In the genomic region with DNA sequence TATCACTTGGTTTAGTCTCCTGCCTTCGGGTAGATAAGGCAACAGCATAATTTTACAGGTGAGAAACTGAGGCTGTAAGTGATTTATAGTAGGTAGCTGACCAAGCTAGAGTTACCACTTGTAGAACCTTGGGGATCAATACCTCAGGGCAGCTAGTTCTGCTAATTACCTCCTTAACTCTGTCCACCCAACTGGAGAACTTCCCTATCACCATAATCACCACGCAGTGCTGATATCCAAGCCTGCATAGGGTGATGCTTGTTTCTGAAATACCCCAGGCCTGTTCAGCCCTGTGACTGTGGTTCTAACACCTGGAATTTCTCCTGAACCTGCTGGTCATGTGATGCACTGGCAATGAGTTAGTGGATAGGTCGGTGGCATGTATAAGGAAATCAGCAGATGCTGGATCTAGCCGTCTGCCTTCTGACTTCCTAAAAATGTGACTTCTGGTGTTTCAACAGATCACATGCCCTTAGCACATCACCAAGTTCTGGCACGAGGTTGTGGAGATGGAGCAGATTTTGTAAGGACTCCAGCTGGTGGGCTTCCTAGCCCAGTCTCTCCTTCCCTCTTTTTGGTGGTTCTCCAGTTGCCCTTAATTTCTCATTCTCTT, we compare ENCODE assay signal across 23 cellular contexts. TPM values are rescaled to one million over a fixed set of nuclear protein-coding genes. Genes with fewer than 3 reads are reported as not detected.
DNase-seq lines count a peak whose midpoint lies in the region; ATAC-seq, FAIRE-seq and TF ChIP-seq lines count a peak whose summit lies in the region.
"Had no signal": no experiment of that assay in that cellular context is flagged by ENCODE, and none has a peak within 500 bp of the region (broad histone marks: within the 10 kb centered on the region; RNA-seq: fewer than 3 reads in every experiment).

No MANE protein-coding gene starts in this region.

- no peak overlapping the region for H3K9ac ChIP-seq in K562 (ENCODE audit: insufficient read depth in 1 of 2, low read depth in 2 of 2, low read length in 2 of 2)
- H3K9ac ChIP-seq: GM23248 had no signal

- POLR2A ChIA-PET in K562 (lab: Yijun Ruan, JAX), result no interaction called here

- H3K27me3 ChIP-seq in K562 (ENCODE audit: control insufficient read depth in 2 of 2, insufficient read depth in 2 of 2, low read length in 2 of 2) (no peaks in the 10 kb centered on the region), SJCRH30 (no peaks in the 10 kb centered on the region)
- H3K27me3 ChIP-seq: breast epithelium had no signal

- peak overlapping the region; percentile 27 for H2AFZ ChIP-seq in K562 (ENCODE audit: low read depth, low read length)
- H2AFZ ChIP-seq: GM23248 had no signal

- no peaks in the 10 kb centered on the region for H3K9me1 ChIP-seq in K562 (ENCODE audit: control insufficient read depth, insufficient read depth, low read length)

- H3K36me3 ChIP-seq in K562 (ENCODE audit: control insufficient read depth, insufficient read depth, low read length), result no peaks in the 10 kb centered on the region
- H3K36me3 ChIP-seq in SJCRH30, result no peaks in the 10 kb centered on the region
- H3K36me3 ChIP-seq: breast epithelium, thoracic aorta had no signal

- peaks cover 14 to 34% of the 10 kb centered on the region in 2 experiments for H3K4me1 ChIP-seq in K562 (replicated peaks in 1 of 2; ENCODE audit: control insufficient read depth in 2 of 2, insufficient read depth in 2 of 2, low read length in 2 of 2)
- H3K4me1 ChIP-seq in SJCRH30, result peaks cover 13% of the 10 kb centered on the region
- H3K4me1 ChIP-seq: breast epithelium had no signal

- no peak overlapping the region for H3K4me3 ChIP-seq in K562
- no peak overlapping the region for H3K4me3 ChIP-seq in SJCRH30
- H3K4me3 ChIP-seq: breast epithelium, GM23248, thoracic aorta had no signal

- BruUV-seq in K562 (replicated peaks; lab: Mats Ljungman, UMichigan), result no TSS peak

- WGBS in K562 (ENCODE audit: insufficient coverage, low coverage, missing lambda C conversion rate), result 22% methylated on average over 5 of the region's 5 CpGs

- H3K4me2 ChIP-seq in K562 (ENCODE audit: insufficient read depth, low read length), result no peak overlapping the region

- intact Hi-C loops in K562 (cut with micrococcal nuclease) (no loop called here), posterior vena cava (cut with DNase I) (no loop called here)

- DNase-seq in GF-D8 (lab: John Stamatoyannopoulos, UW) (peak; percentile 68), MV-4-11 (lab: John Stamatoyannopoulos, UW) (peak; percentile 84), K562 (ENCODE audit: extremely low read depth in 1 of 4, low spot score in 3 of 4) (peak in 1 of 4 experiments; percentile 11), posterior vena cava (ENCODE audit: low spot score) (peak; percentile 55), T-helper 1 cell (no peak), SJCRH30 (no peak)
- DNase-seq in effector CD8-positive, alpha-beta T cell (lab: John Stamatoyannopoulos, UW), result no peak
- DNase-seq: activated CD4-positive, CD25-positive, alpha-beta regulatory T cell treated with anti-CD3 and anti-CD28 coated beads, Interleukin-2, amount 50 U/mL, for 72 hours; activated CD8-positive, alpha-beta T cell treated with anti-CD3 and anti-CD28 coated beads, Interleukin-2, amount 10 ng/mL, durations not matched to agents 7 days and 5 days; activated naive CD4-positive, alpha-beta T cell treated with Interleukin-2 at 50 U/mL for 16 hours; amniotic stem cell; GM23248; midbrain; NCI-H1417 treated with DMSO at 0.1 percent for 48 hours; NCI-H446 treated with DMSO at 0.1 percent for 48 hours; nephron progenitor cell; posterior cingulate gyrus; RPMI8226; SW 1271 had no signal

- H4K20me1 ChIP-seq in K562 (replicated peaks; ENCODE audit: control insufficient read depth, insufficient read depth, low read length), result no peaks in the 10 kb centered on the region

- no peak for TF ChIP-seq RAD21 in K562 (CRISPR knock-in tag; conservative IDR thresholded peaks at IDR 0.05 in 1 of 2, IDR thresholded peaks at IDR 0.05 in 1 of 2)

- no peak for TF ChIP-seq CTCF in K562 (IDR thresholded peaks at IDR 0.05 in 2 of 3, conservative IDR thresholded peaks at IDR 0.05 in 1 of 3; ENCODE audit: insufficient read depth in 2 of 3, low read depth in 1 of 3, low read length in 3 of 3)

- H3K9me3 ChIP-seq in K562 (replicated peaks; ENCODE audit: control insufficient read depth, insufficient read depth, low read depth, low read length) (peaks cover 5% of the 10 kb centered on the region; the same call in 1 of the 2 replicates), SJCRH30 (replicated peaks) (no peaks in the 10 kb centered on the region)
- H3K9me3 ChIP-seq: breast epithelium, thoracic aorta had no signal

- TF ChIP-seq POLR2A in K562 (conservative IDR thresholded peaks at IDR 0.05), result no peak

- in situ Hi-C loops in K562 (cut with MboI), result no loop called here

- H3K79me2 ChIP-seq in K562 (ENCODE audit: control insufficient read depth, insufficient read depth, low read length), result no peaks in the 10 kb centered on the region

- ATAC-seq in K562, result no peak
- ATAC-seq: activated CD8-positive, alpha-beta T cell treated with anti-CD3 and anti-CD28 coated beads, Interleukin-2, amount 10 ng/mL, durations not matched to agents 7 days and 5 days; left colon; stimulated activated memory B cell treated with anti-CD40 and anti-IgM and Interleukin-4, amounts not matched to agents 10 μg/mL and 1 μg/mL and 100 μg/mL, for 72 hours had no signal

- H3K27ac ChIP-seq in K562 (ENCODE audit: extremely low read depth, low read depth, low read length), result no peak overlapping the region
- H3K27ac ChIP-seq in SJCRH30, result no peak overlapping the region
- H3K27ac ChIP-seq: breast epithelium, GM23248, thoracic aorta had no signal

- FAIRE-seq in K562 (lab: Jason Lieb, UNC), result peak; percentile 51

- no peak for TF ChIP-seq EP300 in K562 (IDR thresholded peaks at IDR 0.05; ENCODE audit: low read length)

- CTCF ChIA-PET in K562 (lab: Yijun Ruan, JAX; ENCODE audit: low intra/inter-chr PET ratio), result no interaction called here

TF ChIP-seq in K562, 482 proteins besides CTCF, POLR2A, EP300 and RAD21 (continues in another document):
- peak; percentile 69 for TF ChIP-seq L3MBTL2 (IDR thresholded peaks at IDR 0.05)
- TF ChIP-seq USF1 (CRISPR knock-in tag; IDR thresholded peaks at IDR 0.05), result peak; percentile 63

RNA-seq across cellular contexts. Expression of gene PLAU, which starts 15.3 kb away (rescaled TPM):
- 2.8 and 5.6 TPM in 2 replicates for total RNA-seq in K562 (2011; cell fraction: chromatin; rRNA removed; ENCODE audit: low replicate concordance)
- 4.2 and 6.7 TPM in 2 replicates for total RNA-seq in K562 (2011; cell fraction: nucleolus; rRNA removed)
- 4.4 and 4.9 TPM in 2 replicates for total RNA-seq in K562 (2011; cell fraction: nucleoplasm; rRNA removed)
- 2.1 and 2.9 TPM in 2 replicates for total RNA-seq in K562 (2014; rRNA removed)
- total RNA-seq in K562 (2014; rRNA removed; fragmentation: Illumina TruSeq; extraction: Trizol), result 3.2 and 3.3 TPM in 2 replicates
- total RNA-seq in K562 (2015; rRNA removed; fragmentation: Illumina TruSeq; extraction: Trizol), result 16.9 and 17.5 TPM in 2 replicates
- total RNA-seq in K562 (2021), result 4.1 and 4.4 TPM in 2 replicates
- polyA plus RNA-seq in K562 (2011; rRNA removed), result 3.4 and 5.8 TPM in 2 replicates
- polyA plus RNA-seq in K562 (2011; cell fraction: cytosol; rRNA removed), result 3.7 and 8.0 TPM in 2 replicates
- 11.6 and 17.7 TPM in 2 replicates for polyA plus RNA-seq in K562 (2011; cell fraction: nucleus; rRNA removed)
- polyA plus RNA-seq in K562 (2012), result 11.2 and 47.9 TPM in 2 replicates
- 4.6 and 4.9 TPM in 2 replicates for polyA plus RNA-seq in K562 (2014; fragmentation: Illumina TruSeq; extraction: Trizol)
- polyA plus RNA-seq in K562 (2014; fragmentation: Nextera tagmentation; extraction: Ambion mirVana), result 1 to 10 TPM; 2.3 to 2.5 TPM
- 2.6 and 4.2 TPM in 2 replicates for polyA plus RNA-seq in K562 (2014; rRNA removed)
- polyA minus RNA-seq in K562 (2011; rRNA and poly(A)+ RNA removed), result 2.6 and 3.6 TPM in 2 replicates
- 1.6 and 4.6 TPM in 2 replicates for polyA minus RNA-seq in K562 (2011; cell fraction: cytosol; rRNA and poly(A)+ RNA removed)
- polyA minus RNA-seq in K562 (2011; cell fraction: nucleus; rRNA and poly(A)+ RNA removed), result 1.6 and 3.4 TPM in 2 replicates
- total RNA-seq in posterior vena cava, result 10 to 100 TPM; 34.2 to 36.7 TPM
- total RNA-seq in SJCRH30 (2014; rRNA removed; shearing (Covaris generic)), result 58.5 and 64.8 TPM in 2 replicates

RNA-seq across cellular contexts. Expression of gene CAMK2G, which starts 51.9 kb away (rescaled TPM):
- 79.9 and 93.7 TPM in 2 replicates for total RNA-seq in K562 (2011; cell fraction: chromatin; rRNA removed; ENCODE audit: low replicate concordance)
- total RNA-seq in K562 (2011; cell fraction: nucleolus; rRNA removed), result 44.9 and 53.3 TPM in 2 replicates
- 65.0 and 92.5 TPM in 2 replicates for total RNA-seq in K562 (2011; cell fraction: nucleoplasm; rRNA removed)
- total RNA-seq in K562 (2014; rRNA removed) (23.4 and 26.7 TPM in 2 replicates), K562 (2014; rRNA removed; fragmentation: Illumina TruSeq; extraction: Trizol) (22.3 and 25.1 TPM in 2 replicates), K562 (2015; rRNA removed; fragmentation: Illumina TruSeq; extraction: Trizol) (32.2 and 33.2 TPM in 2 replicates), K562 (2021) (29.5 and 32.6 TPM in 2 replicates), posterior vena cava (10 to 100 TPM; 70.1 to 78.8 TPM)
- polyA plus RNA-seq in K562 (2011; rRNA removed) (37.5 and 41.6 TPM in 2 replicates), K562 (2014; fragmentation: Illumina TruSeq; extraction: Trizol) (35.5 and 37.9 TPM in 2 replicates), K562 (2014; fragmentation: Nextera tagmentation; extraction: Ambion mirVana) (10 to 100 TPM in 1 of 2 experiments, 1 to 10 TPM in 1; 9.0 to 10.4 TPM), K562 (2014; rRNA removed) (36.2 and 37.2 TPM in 2 replicates)
- polyA plus RNA-seq in K562 (2011; cell fraction: cytosol; rRNA removed), result 33.0 and 39.7 TPM in 2 replicates
- 69.4 and 73.5 TPM in 2 replicates for polyA plus RNA-seq in K562 (2011; cell fraction: nucleus; rRNA removed)
- polyA plus RNA-seq in K562 (2012), result 27.5 and 30.5 TPM in 2 replicates
- 31.1 and 31.9 TPM in 2 replicates for polyA minus RNA-seq in K562 (2011; rRNA and poly(A)+ RNA removed)
- 18.9 and 20.7 TPM in 2 replicates for polyA minus RNA-seq in K562 (2011; cell fraction: cytosol; rRNA and poly(A)+ RNA removed)
- 25.0 and 38.0 TPM in 2 replicates for polyA minus RNA-seq in K562 (2011; cell fraction: nucleus; rRNA and poly(A)+ RNA removed)
- 25.2 and 30.2 TPM in 2 replicates for total RNA-seq in SJCRH30 (2014; rRNA removed; shearing (Covaris generic))

Comparison
In these comparisons a context has a peak if more than half of its experiments do, and no peak if none do; other contexts are left out.
1. DNase-seq: peak in GF-D8 (single experiment), MV-4-11 (single experiment) and posterior vena cava (single experiment); none in T-helper 1 cell (0 of 5), SJCRH30 (0 of 2) and effector CD8-positive, alpha-beta T cell (single experiment).